30 cellular contexts compared by ENCODE assay signal in genomic region chr3:70352215-70352614, GRCh38. TPM values are rescaled to one million over a fixed set of nuclear protein-coding genes. Genes with fewer than 3 reads are reported as not detected.
"Had no signal": no experiment of that assay in that cellular context is flagged by ENCODE, and none has a peak within 500 bp of the region (broad histone marks: within the 10 kb centered on the region; RNA-seq: fewer than 3 reads in every experiment).

No MANE protein-coding gene starts in this region.

- H3K9me3 ChIP-seq: body of pancreas, breast epithelium, MG63, SJCRH30 had no signal

- H3K4me1 Mint-ChIP-seq: activated CD4-positive, alpha-beta T cell treated with anti-CD3 and anti-CD28 coated beads, Interleukin-2, amount 10 ng/mL, durations not matched to agents 24 days and 14 days had no signal

- H3K27ac Mint-ChIP-seq: activated CD4-positive, alpha-beta T cell treated with anti-CD3 and anti-CD28 coated beads, Interleukin-2, amount 10 ng/mL, durations not matched to agents 24 days and 14 days; activated CD8-positive, alpha-beta T cell treated with anti-CD3 and anti-CD28 coated beads, Interleukin-2, amount 10 ng/mL, durations not matched to agents 7 days and 5 days; activated naive CD4-positive, alpha-beta T cell treated with anti-CD3 and anti-CD28 coated beads, Interleukin-2, amount 50 U/mL, for 72 hours; activated T-cell treated with anti-CD3 and anti-CD28 coated beads, Interleukin-2, amount 50 U/mL, for 24 hours; activated T-helper 2 cell treated with anti-CD3 and anti-CD28 coated beads, Interferon-gamma antibody, Interleukin-2, Interleukin-4, amounts not matched to agents 10 μg/mL and 5 μg/mL and 100 μg/mL, durations not matched to agents 14 hours and 24 hours and 36 hours; T-helper 1 cell treated with Interleukin-12 subunit alpha and Interleukin-12 subunit beta and Interleukin-4 antibody, amounts not matched to agents 30 μg/mL and 1 μg/mL, for 36 hours; T-helper 2 cell treated with Interferon-gamma antibody and Interleukin-4, amounts not matched to agents 5 μg/mL and 100 μg/mL, for 36 hours had no signal

- H3K4me3 Mint-ChIP-seq: activated CD4-positive, alpha-beta T cell treated with anti-CD3 and anti-CD28 coated beads, Interleukin-2, amount 10 ng/mL, durations not matched to agents 24 days and 14 days; activated CD8-positive, alpha-beta T cell treated with anti-CD3 and anti-CD28 coated beads, Interleukin-2, amount 10 ng/mL, durations not matched to agents 7 days and 5 days; activated T-cell treated with anti-CD3 and anti-CD28 coated beads, Interleukin-2, amount 50 U/mL, for 24 hours; T-helper 1 cell treated with Interleukin-12 subunit alpha and Interleukin-12 subunit beta and Interleukin-4 antibody, amounts not matched to agents 30 μg/mL and 1 μg/mL, for 36 hours; T-helper 2 cell treated with Interferon-gamma antibody and Interleukin-4, amounts not matched to agents 5 μg/mL and 100 μg/mL, for 36 hours had no signal

- DNase-seq: activated CD4-positive, alpha-beta T cell treated with anti-CD3 and anti-CD28 coated beads, Interleukin-2, amount 10 ng/mL, durations not matched to agents 24 days and 14 days; activated CD4-positive, alpha-beta T cell treated with anti-CD3 and anti-CD28 coated beads, Interleukin-2, amount 50 U/mL, for 4 hours; activated CD8-positive, alpha-beta T cell treated with anti-CD3 and anti-CD28 coated beads, Interleukin-2, amount 10 ng/mL, durations not matched to agents 7 days and 5 days; activated gamma-delta T cell; activated naive CD4-positive, alpha-beta T cell treated with Interleukin-2 at 50 U/mL for 16 hours; activated T-cell treated with anti-CD3 and anti-CD28 coated beads, Interleukin-2, amount 50 U/mL, for 24 hours; adrenal gland; body of pancreas; caudate nucleus; cerebellar nuclear complex; MG63; NCI-H1092; NCI-H1436 treated with DMSO at 0.1 percent for 48 hours; NCI-H1694 treated with DMSO at 0.1 percent for 48 hours; NCI-H2029; NCI-H345; NCI-H524 treated with DMSO at 0.1 percent for 48 hours; SHP77; SJCRH30 had no signal

- ATAC-seq: activated CD8-positive, alpha-beta T cell treated with anti-CD3 and anti-CD28 coated beads, Interleukin-2, amount 10 ng/mL, durations not matched to agents 7 days and 5 days; activated naive CD4-positive, alpha-beta T cell treated with anti-CD3 and anti-CD28 coated beads, Interleukin-2, amount 50 U/mL, for 72 hours; body of pancreas; Panc1 had no signal

- H3K4me3 ChIP-seq: adrenal gland, body of pancreas, breast epithelium, MG63, SJCRH30, SK-N-MC had no signal

- H3K4me1 ChIP-seq: adrenal gland, body of pancreas, breast epithelium, SJCRH30 had no signal

- H3K27ac ChIP-seq: adrenal gland, body of pancreas, breast epithelium, SJCRH30, SK-N-MC had no signal

- H3K9me3 Mint-ChIP-seq: activated CD4-positive, alpha-beta T cell treated with anti-CD3 and anti-CD28 coated beads, Interleukin-2, amount 10 ng/mL, durations not matched to agents 24 days and 14 days; activated naive CD4-positive, alpha-beta T cell treated with anti-CD3 and anti-CD28 coated beads, Interleukin-2, amount 50 U/mL, for 72 hours; activated T-cell treated with anti-CD3 and anti-CD28 coated beads, Interleukin-2, amount 50 U/mL, for 24 hours; activated T-helper 2 cell treated with anti-CD3 and anti-CD28 coated beads, Interferon-gamma antibody, Interleukin-2, Interleukin-4, amounts not matched to agents 10 μg/mL and 5 μg/mL and 100 μg/mL, durations not matched to agents 14 hours and 24 hours and 36 hours; T-helper 1 cell treated with Interleukin-12 subunit alpha and Interleukin-12 subunit beta and Interleukin-4 antibody, amounts not matched to agents 30 μg/mL and 1 μg/mL, for 36 hours; T-helper 2 cell treated with Interferon-gamma antibody and Interleukin-4, amounts not matched to agents 5 μg/mL and 100 μg/mL, for 36 hours had no signal

- H3K36me3 ChIP-seq: adrenal gland, breast epithelium, MG63, SJCRH30 had no signal

- FAIRE-seq: astrocyte, TTC549 had no signal

- H3K27me3 ChIP-seq: adrenal gland, body of pancreas, breast epithelium, MG63, SJCRH30 had no signal

RNA-seq across cellular contexts. Expression of gene MDFIC2, which starts 39.8 kb away (rescaled TPM):
- total RNA-seq: activated CD4-positive, alpha-beta T cell treated with anti-CD3 and anti-CD28 coated beads, Interleukin-2, amount 10 ng/mL, durations not matched to agents 24 days and 14 days; activated CD8-positive, alpha-beta T cell treated with anti-CD3 and anti-CD28 coated beads, Interleukin-2, amount 10 ng/mL, durations not matched to agents 7 days and 5 days; activated naive CD4-positive, alpha-beta T cell treated with anti-CD3 and anti-CD28 coated beads, Interleukin-2, amount 50 U/mL, for 72 hours; activated T-helper 2 cell treated with anti-CD3 and anti-CD28 coated beads, Interferon-gamma antibody, Interleukin-2, Interleukin-4, amounts not matched to agents 10 μg/mL and 5 μg/mL and 100 μg/mL, durations not matched to agents 14 hours and 24 hours and 36 hours; adrenal gland; astrocyte; body of pancreas; breast epithelium; NCI-H460; RPMI7951; SJCRH30 had no signal
- polyA plus RNA-seq: adrenal gland had no signal
